In genomic region chr19:919157-920050, GRCh38 we compare ENCODE assay signal across 2 cellular contexts.
TF ChIP-seq lines count a peak whose summit lies in the region.

No MANE protein-coding gene starts in this region.

TF ChIP-seq in GM23338, 12 proteins besides CTCF, POLR2A, EP300 and RAD21:
- TF ChIP-seq EZH2 (IDR thresholded peaks at IDR 0.05; ENCODE audit: low read depth, unreplicated experiment): peak; percentile 58
- no peak for TF ChIP-seq ZNF114 (CRISPR knock-in tag; IDR thresholded peaks at IDR 0.05)
- TF ChIP-seq NANOG (IDR thresholded peaks at IDR 0.05; ENCODE audit: borderline replicate concordance): no peak
- no peak for TF ChIP-seq CREB1 (CRISPR knock-in tag; IDR thresholded peaks at IDR 0.05; ENCODE audit: low read depth)
- TF ChIP-seq POLR2AphosphoS5 (IDR thresholded peaks at IDR 0.05; ENCODE audit: low read depth): no peak

TF ChIP-seq in K562, 482 proteins besides CTCF, POLR2A, EP300 and RAD21:
- TF ChIP-seq ZNF431 (CRISPR knock-in tag; IDR thresholded peaks at IDR 0.05) (no peak), RBM25 (IDR thresholded peaks at IDR 0.05; ENCODE audit: low read depth, low read length, severe bottlenecking) (peak; percentile 88), KDM1A (IDR thresholded peaks at IDR 0.05) (peak in 1 of 2 experiments; percentile 51; a peak in 1 of 4 replicates), RBFOX2 (IDR thresholded peaks at IDR 0.05; ENCODE audit: low read depth, low read length) (peak; percentile 38; the same call in 1 of the 2 replicates), CBFB (CRISPR knock-in tag; IDR thresholded peaks at IDR 0.05) (0 out of 2 replicates have a peak, but pooled peaks have one; percentile 24), ZNF143 (CRISPR knock-in tag; IDR thresholded peaks at IDR 0.05) (no peak), FIP1L1 (IDR thresholded peaks at IDR 0.05; ENCODE audit: low read depth, low read length, poor library complexity, severe bottlenecking) (peak; percentile 49), ZBTB33 (CRISPR knock-in tag; IDR thresholded peaks at IDR 0.05) (peak; percentile 98), RBM22 (IDR thresholded peaks at IDR 0.05; ENCODE audit: low read depth, low read length, poor library complexity, severe bottlenecking) (peak; percentile 48), SMC3 (conservative IDR thresholded peaks at IDR 0.05; ENCODE audit: insufficient read depth, low read depth, low read length) (no peak), CBX1 (IDR thresholded peaks at IDR 0.05; ENCODE audit: low read depth) (peak; percentile 59; the same call in 1 of the 2 replicates), POLR2G (IDR thresholded peaks at IDR 0.05; ENCODE audit: low read depth, low read length) (peak; percentile 61), BCOR (IDR thresholded peaks at IDR 0.05) (peak; percentile 68), HNRNPL (IDR thresholded peaks at IDR 0.05; ENCODE audit: low read depth, low read length) (peak; percentile 64; the same call in 1 of the 2 replicates)
- TF ChIP-seq, protein P1, sequence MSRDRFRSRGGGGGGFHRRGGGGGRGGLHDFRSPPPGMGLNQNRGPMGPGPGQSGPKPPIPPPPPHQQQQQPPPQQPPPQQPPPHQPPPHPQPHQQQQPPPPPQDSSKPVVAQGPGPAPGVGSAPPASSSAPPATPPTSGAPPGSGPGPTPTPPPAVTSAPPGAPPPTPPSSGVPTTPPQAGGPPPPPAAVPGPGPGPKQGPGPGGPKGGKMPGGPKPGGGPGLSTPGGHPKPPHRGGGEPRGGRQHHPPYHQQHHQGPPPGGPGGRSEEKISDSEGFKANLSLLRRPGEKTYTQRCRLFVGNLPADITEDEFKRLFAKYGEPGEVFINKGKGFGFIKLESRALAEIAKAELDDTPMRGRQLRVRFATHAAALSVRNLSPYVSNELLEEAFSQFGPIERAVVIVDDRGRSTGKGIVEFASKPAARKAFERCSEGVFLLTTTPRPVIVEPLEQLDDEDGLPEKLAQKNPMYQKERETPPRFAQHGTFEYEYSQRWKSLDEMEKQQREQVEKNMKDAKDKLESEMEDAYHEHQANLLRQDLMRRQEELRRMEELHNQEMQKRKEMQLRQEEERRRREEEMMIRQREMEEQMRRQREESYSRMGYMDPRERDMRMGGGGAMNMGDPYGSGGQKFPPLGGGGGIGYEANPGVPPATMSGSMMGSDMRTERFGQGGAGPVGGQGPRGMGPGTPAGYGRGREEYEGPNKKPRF (IDR thresholded peaks at IDR 0.05; ENCODE audit: low read depth, low read length): no peak
- TF ChIP-seq, protein P2, sequence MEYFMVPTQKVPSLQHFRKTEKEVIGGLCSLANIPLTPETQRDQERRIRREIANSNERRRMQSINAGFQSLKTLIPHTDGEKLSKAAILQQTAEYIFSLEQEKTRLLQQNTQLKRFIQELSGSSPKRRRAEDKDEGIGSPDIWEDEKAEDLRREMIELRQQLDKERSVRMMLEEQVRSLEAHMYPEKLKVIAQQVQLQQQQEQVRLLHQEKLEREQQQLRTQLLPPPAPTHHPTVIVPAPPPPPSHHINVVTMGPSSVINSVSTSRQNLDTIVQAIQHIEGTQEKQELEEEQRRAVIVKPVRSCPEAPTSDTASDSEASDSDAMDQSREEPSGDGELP (CRISPR knock-in tag; IDR thresholded peaks at IDR 0.05; ENCODE audit: borderline replicate concordance): peak; percentile 14; the same call in 1 of the 2 replicates
TF ChIP-seq in K562: peak in this region for 12.
